Comparison of ENCODE assay signal across 8 cellular contexts in the genomic region with DNA sequence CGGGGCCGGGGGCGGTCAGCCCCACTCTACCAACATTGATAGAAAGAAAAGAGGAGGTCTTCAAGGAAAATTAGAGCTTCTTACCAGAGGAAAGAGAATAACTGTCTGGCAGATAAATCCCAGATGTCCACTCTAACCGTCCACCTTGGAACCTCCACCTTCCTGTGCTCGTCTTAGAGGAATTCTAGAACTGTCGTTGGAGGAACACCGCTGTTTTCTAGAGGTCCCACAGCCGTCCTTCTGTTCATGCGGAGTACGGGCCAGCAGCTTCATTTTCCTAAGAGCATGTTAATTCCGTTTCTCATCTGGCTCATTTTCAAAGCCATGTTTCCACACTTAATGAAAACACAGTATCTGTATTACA.
A peak's percentile ranks its signal among the peaks of the same experiment; 100 is the strongest.
DNase-seq lines count a peak whose midpoint lies in the region; ATAC-seq and TF ChIP-seq lines count a peak whose summit lies in the region.

No MANE protein-coding gene starts in this region.

- H3K79me2 ChIP-seq in DOHH2 (ENCODE audit: control insufficient read depth, low read length) (no peaks in the 10 kb centered on the region), PC-9 (ENCODE audit: low read depth) (no peaks in the 10 kb centered on the region)

- H3F3A ChIP-seq in DOHH2 (ENCODE audit: control insufficient read depth, insufficient read depth) (no peaks in the 10 kb centered on the region), PC-9 (ENCODE audit: insufficient read depth, low read depth) (no peaks in the 10 kb centered on the region)

- H3K9me2 ChIP-seq in DOHH2 (replicated peaks; ENCODE audit: control insufficient read depth, low read length) (no peaks in the 10 kb centered on the region), PC-9 (ENCODE audit: insufficient read depth) (no peaks in the 10 kb centered on the region)

- no TSS peak for BruUV-seq in PC-9 (replicated peaks; lab: Mats Ljungman, UMichigan)

- H3K27me3 ChIP-seq in DOHH2 (ENCODE audit: control insufficient read depth, low read length) (peaks cover 7% of the 10 kb centered on the region; the same call in 1 of the 2 replicates), iPS-18a (ENCODE audit: control insufficient read depth, insufficient read depth, low read length) (peaks cover 12% of the 10 kb centered on the region), PC-9 (ENCODE audit: insufficient read depth, low read depth) (peaks cover 98% of the 10 kb centered on the region)

- CTCF ChIA-PET in PC-9 (lab: Charles Lee) = no interaction called here

- H3K27ac ChIP-seq in DOHH2 (ENCODE audit: low read depth, low read length) (no peak overlapping the region), iPS-18a (ENCODE audit: low read length) (no peak overlapping the region), PC-9 (no peak overlapping the region)

- H3K36me3 ChIP-seq in DOHH2 (ENCODE audit: control insufficient read depth, low read length) (no peaks in the 10 kb centered on the region), iPS-18a (ENCODE audit: control insufficient read depth, low read depth, low read length) (no peaks in the 10 kb centered on the region), PC-9 (ENCODE audit: low read depth) (no peaks in the 10 kb centered on the region)

- in situ Hi-C loops in astrocyte of the cerebellum (cut with HindIII; ENCODE audit: low sequenced_read_pairs) = no loop called here

- H3K9me3 ChIP-seq in DOHH2 (ENCODE audit: control insufficient read depth, insufficient read depth, low read length) (no peaks in the 10 kb centered on the region), iPS-18a (ENCODE audit: control insufficient read depth, low read depth, low read length) (no peaks in the 10 kb centered on the region), PC-9 (ENCODE audit: insufficient read depth, low read depth) (no peaks in the 10 kb centered on the region; the same call in 1 of the 2 replicates)

- POLR2A ChIA-PET in PC-9 (lab: Charles Lee; ENCODE audit: unreplicated experiment) = no interaction called here

- H3K9ac ChIP-seq in iPS-18a (ENCODE audit: low read length) = no peak overlapping the region

- H4K20me1 ChIP-seq in DOHH2 (ENCODE audit: control insufficient read depth, insufficient read depth, low read depth, low read length) (no peaks in the 10 kb centered on the region), PC-9 (ENCODE audit: insufficient read depth) (no peaks in the 10 kb centered on the region)

- H3K4me1 ChIP-seq in DOHH2 (ENCODE audit: control insufficient read depth, low read length) = no peaks in the 10 kb centered on the region
- peaks cover 10% of the 10 kb centered on the region for H3K4me1 ChIP-seq in iPS-18a (ENCODE audit: control insufficient read depth, low read depth, low read length)
- no peaks in the 10 kb centered on the region for H3K4me1 ChIP-seq in PC-9 (replicated peaks; ENCODE audit: insufficient read depth)

- TF ChIP-seq CTCF in DOHH2 (IDR thresholded peaks at IDR 0.05; ENCODE audit: low read depth, low read length, poor library complexity, severe bottlenecking) (no peak), astrocyte of the cerebellum (IDR thresholded peaks at IDR 0.05; ENCODE audit: low read depth, low read length, missing control alignments) (no peak), PC-9 (conservative IDR thresholded peaks at IDR 0.05) (no peak)

- no peak overlapping the region for H2AFZ ChIP-seq in PC-9

- peak overlapping the region; percentile 39 for H3K4me2 ChIP-seq in DOHH2 (ENCODE audit: low read length)
- H3K4me2 ChIP-seq in PC-9 = no peak overlapping the region

- peak overlapping the region; percentile 40 for H3K4me3 ChIP-seq in DOHH2 (ENCODE audit: low read length)
- peak overlapping the region; percentile 37 for H3K4me3 ChIP-seq in astrocyte of the cerebellum (ENCODE audit: low read depth, low read length)
- peak overlapping the region; percentile 50 for H3K4me3 ChIP-seq in iPS-18a (ENCODE audit: low read length)
- peak overlapping the region; percentile 44 for H3K4me3 ChIP-seq in skeletal muscle cell (ENCODE audit: low read depth, low read length)
- H3K4me3 ChIP-seq in PC-9 = no peak overlapping the region

- DNase-seq in astrocyte of the cerebellum (ENCODE audit: low read depth) = no peak
- DNase-seq in skeletal muscle cell (ENCODE audit: low read depth) = no peak
- no peak for DNase-seq in retina
- no peak for DNase-seq in PC-9
- DNase-seq in germinal center (ENCODE audit: low spot score) = no peak

- ATAC-seq in HG02970 (IDR thresholded peaks at IDR 0.05; ENCODE audit: low FRiP score, unreplicated experiment) = no peak

- intact Hi-C loops in PC-9 (cut with micrococcal nuclease; ENCODE audit: unreplicated experiment) = no loop called here
